24 cellular contexts compared by ENCODE assay signal in the genomic region with DNA sequence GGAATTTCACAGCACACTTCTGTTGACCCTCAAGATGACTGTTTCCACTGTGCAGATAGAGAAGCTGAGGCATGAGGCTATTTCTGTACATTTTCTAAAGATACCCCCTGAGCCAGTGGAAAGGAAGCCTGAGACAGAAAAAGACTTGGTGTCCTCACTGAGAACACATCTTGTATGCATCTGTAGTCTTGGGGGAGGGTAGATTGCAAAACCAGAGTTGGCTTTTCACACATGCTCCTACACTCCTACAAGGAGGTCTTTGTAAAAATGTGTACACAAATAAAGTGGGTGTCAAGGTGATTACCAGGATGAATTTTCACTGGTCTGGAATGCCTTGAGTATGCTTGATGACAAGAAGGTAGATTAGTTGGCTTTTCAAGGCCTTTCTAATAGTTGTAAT.
DNase-seq lines count a peak whose midpoint lies in the region; ATAC-seq, FAIRE-seq and TF ChIP-seq lines count a peak whose summit lies in the region.
"Had no signal": no experiment of that assay in that cellular context is flagged by ENCODE, and none has a peak within 500 bp of the region (broad histone marks: within the 10 kb centered on the region; RNA-seq: fewer than 3 reads in every experiment).

No MANE protein-coding gene starts in this region.

- no TSS peak for BruUV-seq in HepG2 (replicated peaks; lab: Mats Ljungman, UMichigan)

- H3K4me3 ChIP-seq in HepG2 (replicated peaks in 1 of 3; ENCODE audit: insufficient read depth in 1 of 3, low read depth in 2 of 3, low read length in 3 of 3) (no peak overlapping the region), right lobe of liver (no peak overlapping the region), adipocyte (ENCODE audit: low read length) (no peak overlapping the region)
- H3K4me3 ChIP-seq: heart left ventricle, SJCRH30, uterus had no signal

- H3K27ac ChIP-seq in HepG2 (ENCODE audit: extremely low read length, insufficient read depth, low read length) (no peak overlapping the region), right lobe of liver (no peak overlapping the region)
- H3K27ac ChIP-seq: heart left ventricle, SJCRH30, uterus had no signal

- TF ChIP-seq EP300 in HepG2 (IDR thresholded peaks at IDR 0.05; ENCODE audit: low read depth in 2 of 2, low read length in 2 of 2), result no peak
- no peak for TF ChIP-seq EP300 in HepG2 (CRISPR knock-in tag; IDR thresholded peaks at IDR 0.05; ENCODE audit: borderline replicate concordance)

- H3K4me2 ChIP-seq in HepG2 (ENCODE audit: low read depth, low read length), result no peak overlapping the region

- no peak for FAIRE-seq in HepG2 (lab: Jason Lieb, UNC)

- no peaks in the 10 kb centered on the region for H3K9me3 ChIP-seq in HepG2 (ENCODE audit: low read length)
- no peaks in the 10 kb centered on the region for H3K9me3 ChIP-seq in right lobe of liver
- no peaks in the 10 kb centered on the region for H3K9me3 ChIP-seq in adipocyte (ENCODE audit: control insufficient read depth, low read length)
- H3K9me3 ChIP-seq: heart left ventricle, SJCRH30, uterus had no signal

- TF ChIP-seq RAD21 in HepG2 (CRISPR knock-in tag; IDR thresholded peaks at IDR 0.05), result no peak

- peaks cover 46% of the 10 kb centered on the region for H3K4me1 ChIP-seq in HepG2 (ENCODE audit: insufficient read depth, low read length)
- no peaks in the 10 kb centered on the region for H3K4me1 ChIP-seq in right lobe of liver
- H3K4me1 ChIP-seq in adipocyte (ENCODE audit: control insufficient read depth, insufficient read depth, low read length), result peaks cover 19% of the 10 kb centered on the region
- H3K4me1 ChIP-seq: uterus had no signal

- TF ChIP-seq POLR2A in HepG2 (IDR thresholded peaks at IDR 0.05; ENCODE audit: insufficient read depth in 1 of 2, low read depth in 2 of 2, low read length in 2 of 2) (no peak), right lobe of liver (IDR thresholded peaks at IDR 0.05) (no peak)

- in situ Hi-C loops in HepG2 (cut with HindIII; ENCODE audit: extremely low pct_ligation_motif_present, low pct_unique_long_range_greater_than_20kb), result no loop called here

- POLR2A ChIA-PET in HepG2 (lab: Yijun Ruan, JAX), result no interaction called here

- no peaks in the 10 kb centered on the region for H3K27me3 ChIP-seq in HepG2 (ENCODE audit: control insufficient read depth in 1 of 2, insufficient read depth in 2 of 2, low read length in 2 of 2)
- H3K27me3 ChIP-seq in right lobe of liver, result no peaks in the 10 kb centered on the region
- H3K27me3 ChIP-seq in adipocyte (replicated peaks; ENCODE audit: control insufficient read depth, insufficient read depth, low read length), result no peaks in the 10 kb centered on the region
- H3K27me3 ChIP-seq: heart left ventricle, SJCRH30, uterus had no signal

- H3K79me2 ChIP-seq in HepG2 (ENCODE audit: insufficient read depth, low read length), result peaks cover 40% of the 10 kb centered on the region

- H2AFZ ChIP-seq in HepG2 (ENCODE audit: low read length), result no peak overlapping the region

- DNase-seq in HepG2 (ENCODE audit: low spot score) (peak; percentile 13), right lobe of liver (no peak), adipocyte (ENCODE audit: low read depth) (peak; percentile 28), kidney tubule cell (ENCODE audit: low spot score) (peak; percentile 37), A172 (ENCODE audit: low spot score) (no peak)
- DNase-seq: ACHN; activated CD4-positive, alpha-beta T cell treated with anti-CD3 and anti-CD28 coated beads, Interleukin-2, amount 50 U/mL, for 48 hours; activated T-cell treated with anti-CD3 and anti-CD28 coated beads for 4 hours; effector memory CD8-positive, alpha-beta T cell; heart left ventricle; Karpas-422; naive thymus-derived CD8-positive, alpha-beta T cell; NCI-H1436; NCI-H82; PC-3; posterior cingulate gyrus; SJCRH30; stimulated activated CD4-positive, alpha-beta T cell treated with anti-CD3 and anti-CD28 coated beads, Interleukin-4, amount 100 ng/mL, for 24 hours; T-helper 17 cell; uterus had no signal

- intact Hi-C loops in HepG2 (cut with micrococcal nuclease; ENCODE audit: unreplicated experiment), result no loop called here
- intact Hi-C loops in right lobe of liver (cut with DNase I), result no loop called here

- peaks cover 20 to 51% of the 10 kb centered on the region in 2 experiments for H3K36me3 ChIP-seq in HepG2 (replicated peaks in 1 of 2; ENCODE audit: control insufficient read depth in 1 of 2, insufficient read depth in 2 of 2, low read length in 2 of 2)
- H3K36me3 ChIP-seq in right lobe of liver, result peaks cover 0 to 10% (median 3%) of the 10 kb centered on the region in 4 donors
- H3K36me3 ChIP-seq in adipocyte (ENCODE audit: control insufficient read depth, insufficient read depth, low read length, severe bottlenecking), result peaks cover 19% of the 10 kb centered on the region
- H3K36me3 ChIP-seq: uterus had no signal

- no peaks in the 10 kb centered on the region for H4K20me1 ChIP-seq in HepG2 (ENCODE audit: insufficient read depth, low read length)

- CTCF ChIA-PET in HepG2 (lab: Yijun Ruan, JAX; ENCODE audit: low intra/inter-chr PET ratio, low total read pairs), result no interaction called here

- TF ChIP-seq CTCF in HepG2 (CRISPR knock-in tag; IDR thresholded peaks at IDR 0.05), result no peak
- TF ChIP-seq CTCF in right lobe of liver (IDR thresholded peaks at IDR 0.05), result no peak

- H3K9ac ChIP-seq in HepG2 (ENCODE audit: insufficient read depth, low read depth, low read length), result no peak overlapping the region
- no peak overlapping the region for H3K9ac ChIP-seq in adipocyte (ENCODE audit: low read length)

- no peak for ATAC-seq in HepG2
- no peak for ATAC-seq in right lobe of liver
- ATAC-seq in HG03025 (IDR thresholded peaks at IDR 0.05; ENCODE audit: low FRiP score, unreplicated experiment), result no peak
- ATAC-seq in HG03354 (IDR thresholded peaks at IDR 0.05; ENCODE audit: poor library complexity, severe bottlenecking, unreplicated experiment), result no peak
- no peak for ATAC-seq in HG02981 (IDR thresholded peaks at IDR 0.05; ENCODE audit: unreplicated experiment)
- ATAC-seq: effector memory CD8-positive, alpha-beta T cell; HCT116; naive thymus-derived CD8-positive, alpha-beta T cell; PC-3; T-helper 17 cell had no signal

TF ChIP-seq in HepG2, 621 proteins besides CTCF, POLR2A, EP300 and RAD21:
- TF ChIP-seq, protein P1, sequence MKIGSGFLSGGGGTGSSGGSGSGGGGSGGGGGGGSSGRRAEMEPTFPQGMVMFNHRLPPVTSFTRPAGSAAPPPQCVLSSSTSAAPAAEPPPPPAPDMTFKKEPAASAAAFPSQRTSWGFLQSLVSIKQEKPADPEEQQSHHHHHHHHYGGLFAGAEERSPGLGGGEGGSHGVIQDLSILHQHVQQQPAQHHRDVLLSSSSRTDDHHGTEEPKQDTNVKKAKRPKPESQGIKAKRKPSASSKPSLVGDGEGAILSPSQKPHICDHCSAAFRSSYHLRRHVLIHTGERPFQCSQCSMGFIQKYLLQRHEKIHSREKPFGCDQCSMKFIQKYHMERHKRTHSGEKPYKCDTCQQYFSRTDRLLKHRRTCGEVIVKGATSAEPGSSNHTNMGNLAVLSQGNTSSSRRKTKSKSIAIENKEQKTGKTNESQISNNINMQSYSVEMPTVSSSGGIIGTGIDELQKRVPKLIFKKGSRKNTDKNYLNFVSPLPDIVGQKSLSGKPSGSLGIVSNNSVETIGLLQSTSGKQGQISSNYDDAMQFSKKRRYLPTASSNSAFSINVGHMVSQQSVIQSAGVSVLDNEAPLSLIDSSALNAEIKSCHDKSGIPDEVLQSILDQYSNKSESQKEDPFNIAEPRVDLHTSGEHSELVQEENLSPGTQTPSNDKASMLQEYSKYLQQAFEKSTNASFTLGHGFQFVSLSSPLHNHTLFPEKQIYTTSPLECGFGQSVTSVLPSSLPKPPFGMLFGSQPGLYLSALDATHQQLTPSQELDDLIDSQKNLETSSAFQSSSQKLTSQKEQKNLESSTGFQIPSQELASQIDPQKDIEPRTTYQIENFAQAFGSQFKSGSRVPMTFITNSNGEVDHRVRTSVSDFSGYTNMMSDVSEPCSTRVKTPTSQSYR (CRISPR knock-in tag; IDR thresholded peaks at IDR 0.05; ENCODE audit: borderline replicate concordance), result 0 out of 2 replicates have a peak, but pooled peaks have one; percentile 33
- TF ChIP-seq RBM22 (optimal IDR thresholded peaks at IDR 0.05; ENCODE audit: low read length) (peak; percentile 95), ZNF775 (CRISPR knock-in tag; IDR thresholded peaks at IDR 0.05; ENCODE audit: borderline replicate concordance) (no peak)
TF ChIP-seq in HepG2: peak in this region for 2.

Comparison
In these comparisons a context has a peak if more than half of its experiments do, and no peak if none do; other contexts are left out.
1. DNase-seq: peak in HepG2 (single experiment), adipocyte (single experiment) and kidney tubule cell (single experiment); none in right lobe of liver (0 of 3) and A172 (single experiment).